In genomic region chr5:29896651-29897050, GRCh38 we compare ENCODE assay signal across 21 cellular contexts.
DNase-seq lines count a peak whose midpoint lies in the region; ATAC-seq and TF ChIP-seq lines count a peak whose summit lies in the region.
"Had no signal": no experiment of that assay in that cellular context is flagged by ENCODE, and none has a peak within 500 bp of the region (broad histone marks: within the 10 kb centered on the region; RNA-seq: fewer than 3 reads in every experiment).

No MANE protein-coding gene starts in this region.

- H2AFZ ChIP-seq in SK-N-SH (ENCODE audit: low read depth): no peak overlapping the region

- no peaks in the 10 kb centered on the region for H3K79me2 ChIP-seq in SK-N-SH (ENCODE audit: insufficient read depth)

- H3K9ac ChIP-seq in SK-N-SH: no peak overlapping the region

- no peaks in the 10 kb centered on the region for H3K9me2 ChIP-seq in SK-N-SH

- no peak overlapping the region for H3K4me2 ChIP-seq in SK-N-SH

- no TSS peak for BruUV-seq in A673 (replicated peaks; lab: Mats Ljungman, UMichigan)

- intact Hi-C loops in A673 (cut with micrococcal nuclease; ENCODE audit: unreplicated experiment) (no loop called here), left ventricle myocardium superior (cut with micrococcal nuclease) (no loop called here)

- 0% methylated on average over 1 of the region's 1 CpG for WGBS in SK-N-SH (ENCODE audit: low lambda C conversion rate)

- H3K9me3 ChIP-seq in A673 (ENCODE audit: low read depth, low read length, poor library complexity, severe bottlenecking): no peaks in the 10 kb centered on the region
- no peaks in the 10 kb centered on the region for H3K9me3 ChIP-seq in SK-N-SH

- TF ChIP-seq CTCF in A673 (conservative IDR thresholded peaks at IDR 0.05; ENCODE audit: low read depth, low read length) (no peak), SK-N-SH (IDR thresholded peaks at IDR 0.05) (no peak)

- no peak for ATAC-seq in left ventricle myocardium superior
- ATAC-seq in HG03095 (IDR thresholded peaks at IDR 0.05; ENCODE audit: unreplicated experiment): no peak
- ATAC-seq: GM12878 had no signal

- H3F3A ChIP-seq in SK-N-SH (replicated peaks; ENCODE audit: insufficient read depth): no peaks in the 10 kb centered on the region

- no peak overlapping the region for H3K27ac ChIP-seq in A673 (ENCODE audit: low read depth, low read length, poor library complexity, severe bottlenecking)
- no peak overlapping the region for H3K27ac ChIP-seq in SK-N-SH (ENCODE audit: low read depth in 2 of 2, low read length in 1 of 2)

- no peaks in the 10 kb centered on the region for H3K27me3 ChIP-seq in A673 (replicated peaks; ENCODE audit: insufficient read depth, low read depth, low read length, poor library complexity)
- no peaks in the 10 kb centered on the region for H3K27me3 ChIP-seq in SK-N-SH (ENCODE audit: insufficient read depth)

- H3K4me3 ChIP-seq in A673 (ENCODE audit: low read depth, low read length, poor library complexity, severe bottlenecking) (no peak overlapping the region), SK-N-SH (ENCODE audit: low read depth in 2 of 2, low read length in 1 of 2) (no peak overlapping the region)
- H3K4me3 ChIP-seq: GM12878 had no signal

- no peaks in the 10 kb centered on the region for H4K20me1 ChIP-seq in SK-N-SH (ENCODE audit: insufficient read depth)

- H3K36me3 ChIP-seq in A673 (ENCODE audit: insufficient read depth, low read length, poor library complexity, severe bottlenecking) (no peaks in the 10 kb centered on the region), SK-N-SH (replicated peaks in 1 of 2; ENCODE audit: control insufficient read depth in 1 of 2, insufficient read depth in 2 of 2, low read length in 1 of 2) (no peaks in the 10 kb centered on the region)

- no peak for TF ChIP-seq RAD21 in SK-N-SH (IDR thresholded peaks at IDR 0.05; ENCODE audit: low read length)

- CTCF ChIA-PET in A673 (lab: Charles Lee) (no interaction called here), SK-N-SH (lab: Yijun Ruan, JAX) (interaction anchor here (0.6 kb wide), 1 partner anchor 56 kb away, joined by 3 read pairs; no protein-coding TSS in a partner anchor)

- no peak for TF ChIP-seq EP300 in SK-N-SH (IDR thresholded peaks at IDR 0.05; ENCODE audit: borderline replicate concordance in 1 of 2, low read depth in 1 of 2, low read length in 1 of 2)

- POLR2A ChIA-PET in A673 (lab: Charles Lee; ENCODE audit: low non-redundant PET) (no interaction called here), SK-N-SH (lab: Yijun Ruan, JAX) (no interaction called here)

- DNase-seq in A673 (ENCODE audit: low spot score) (peak; percentile 6), HT1080 (ENCODE audit: low read depth) (peak; percentile 19), NCI-H460 (ENCODE audit: extremely low read depth, low read depth) (peak; percentile 13), SKM-1 (lab: John Stamatoyannopoulos, UW; ENCODE audit: unreplicated experiment) (peak; percentile 30), left ventricle myocardium superior (no peak), SK-N-SH (no peak)
- DNase-seq: COR-L47, DMS 273 treated with DMSO at 0.1 percent for 48 hours, GF-D8, H9, IMR-90, Karpas-422, MM.1S, NCI-H1417, NCI-H187 treated with DMSO at 0.1 percent for 48 hours, NCI-H2227 treated with DMSO at 0.1 percent for 48 hours, NCI-H524, T-helper 1 cell, T-helper 9 cell had no signal

- H3K4me1 ChIP-seq in A673 (ENCODE audit: insufficient read depth, low read length, poor library complexity, severe bottlenecking): no peaks in the 10 kb centered on the region
- H3K4me1 ChIP-seq in SK-N-SH (ENCODE audit: control insufficient read depth in 1 of 2, insufficient read depth in 2 of 2, low read depth in 1 of 2, low read length in 1 of 2): no peaks in the 10 kb centered on the region

TF ChIP-seq in SK-N-SH, 30 proteins besides CTCF, POLR2A, EP300 and RAD21:
- no peak for TF ChIP-seq REST (IDR thresholded peaks at IDR 0.05; ENCODE audit: low read depth, low read length)
- no peak for TF ChIP-seq MAX (IDR thresholded peaks at IDR 0.05; ENCODE audit: low read depth)
- TF ChIP-seq RXRA (IDR thresholded peaks at IDR 0.05; ENCODE audit: borderline replicate concordance, low read depth): no peak
- TF ChIP-seq RFX5 (IDR thresholded peaks at IDR 0.05; ENCODE audit: low read length): no peak
- no peak for TF ChIP-seq RCOR1 (IDR thresholded peaks at IDR 0.05; ENCODE audit: low read length)
- TF ChIP-seq FOXM1 (IDR thresholded peaks at IDR 0.05; ENCODE audit: low read depth): no peak
- TF ChIP-seq TAF1 (IDR thresholded peaks at IDR 0.05; ENCODE audit: borderline replicate concordance, low read depth, low read length): no peak
- TF ChIP-seq FOXJ3 (CRISPR knock-in tag; IDR thresholded peaks at IDR 0.05): no peak
- no peak for TF ChIP-seq MEF2A (IDR thresholded peaks at IDR 0.05; ENCODE audit: borderline replicate concordance, low read depth)
- no peak for TF ChIP-seq YY1 (IDR thresholded peaks at IDR 0.05; ENCODE audit: low read depth)
- no peak for TF ChIP-seq CHD2 (IDR thresholded peaks at IDR 0.05; ENCODE audit: low read length, partially characterized antibody)
- no peak for TF ChIP-seq USF1 (IDR thresholded peaks at IDR 0.05; ENCODE audit: borderline replicate concordance, low read depth)
- no peak for TF ChIP-seq GABPA (IDR thresholded peaks at IDR 0.05; ENCODE audit: low read depth)
- TF ChIP-seq EZH2phosphoT487 (IDR thresholded peaks at IDR 0.05; ENCODE audit: borderline replicate concordance, low read depth): no peak
- TF ChIP-seq ZBTB33 (IDR thresholded peaks at IDR 0.05; ENCODE audit: borderline replicate concordance, low read depth): no peak
- no peak for TF ChIP-seq TEAD4 (IDR thresholded peaks at IDR 0.05; ENCODE audit: borderline replicate concordance, insufficient read depth)
- no peak for TF ChIP-seq SMC3 (IDR thresholded peaks at IDR 0.05; ENCODE audit: low read depth, low read length)
- TF ChIP-seq IRF3 (IDR thresholded peaks at IDR 0.05; ENCODE audit: low read depth, low read length): no peak
- no peak for TF ChIP-seq GATA2 (CRISPR knock-in tag; IDR thresholded peaks at IDR 0.05)

Comparison
In these comparisons a context has a peak if more than half of its experiments do, and no peak if none do; other contexts are left out.
1. DNase-seq: peak in A673 (single experiment), HT1080 (single experiment), NCI-H460 (single experiment) and SKM-1 (single experiment); none in left ventricle myocardium superior (single experiment) and SK-N-SH (single experiment).